Comparison of ENCODE assay signal across 1 cellular context in the genomic region with DNA sequence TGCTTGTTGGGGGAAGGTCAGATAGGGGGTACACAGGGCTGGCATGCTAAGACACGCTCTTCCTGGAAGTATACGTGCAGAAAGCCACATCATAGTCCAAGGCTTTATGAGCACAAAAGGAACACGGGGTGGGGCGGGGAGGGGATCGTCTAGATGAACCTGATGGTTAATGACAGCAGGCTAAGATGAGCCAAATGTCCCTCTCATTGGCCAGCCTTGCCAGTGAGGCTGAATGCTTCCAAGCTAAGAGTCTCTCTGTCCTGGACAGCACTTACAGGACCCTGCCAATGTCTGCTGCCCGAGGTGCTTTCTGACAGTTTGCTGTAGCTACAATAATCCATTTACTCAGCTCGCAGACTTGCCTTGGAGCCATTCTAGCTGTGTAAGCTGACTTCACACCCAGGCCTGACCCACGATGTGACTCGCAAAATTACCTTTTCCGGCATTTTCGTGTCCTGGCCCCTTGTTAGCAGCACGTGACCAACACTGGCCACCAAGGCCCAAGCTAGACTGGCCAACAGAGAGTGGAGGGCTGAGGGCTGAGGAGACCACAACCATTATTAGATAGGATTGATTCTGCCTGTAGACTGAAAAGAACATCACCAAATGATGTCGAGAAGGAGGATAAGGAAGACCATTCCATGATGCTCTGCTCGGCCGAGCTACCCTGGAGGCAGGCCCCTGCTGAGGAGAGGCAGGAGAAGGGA.
TF ChIP-seq lines count a peak whose summit lies in the region.

No MANE protein-coding gene starts in this region.

TF ChIP-seq in HepG2, 621 proteins besides CTCF, POLR2A, EP300 and RAD21 (continued from another document):
- no peak for TF ChIP-seq ZIK1 (CRISPR knock-in tag; IDR thresholded peaks at IDR 0.05; ENCODE audit: borderline replicate concordance, low read depth)
- no peak for TF ChIP-seq SPEN (CRISPR knock-in tag; IDR thresholded peaks at IDR 0.05; ENCODE audit: low read depth)
- no peak for TF ChIP-seq HNRNPH1 (optimal IDR thresholded peaks at IDR 0.05; ENCODE audit: low read depth, low read length)
